In the genomic region with DNA sequence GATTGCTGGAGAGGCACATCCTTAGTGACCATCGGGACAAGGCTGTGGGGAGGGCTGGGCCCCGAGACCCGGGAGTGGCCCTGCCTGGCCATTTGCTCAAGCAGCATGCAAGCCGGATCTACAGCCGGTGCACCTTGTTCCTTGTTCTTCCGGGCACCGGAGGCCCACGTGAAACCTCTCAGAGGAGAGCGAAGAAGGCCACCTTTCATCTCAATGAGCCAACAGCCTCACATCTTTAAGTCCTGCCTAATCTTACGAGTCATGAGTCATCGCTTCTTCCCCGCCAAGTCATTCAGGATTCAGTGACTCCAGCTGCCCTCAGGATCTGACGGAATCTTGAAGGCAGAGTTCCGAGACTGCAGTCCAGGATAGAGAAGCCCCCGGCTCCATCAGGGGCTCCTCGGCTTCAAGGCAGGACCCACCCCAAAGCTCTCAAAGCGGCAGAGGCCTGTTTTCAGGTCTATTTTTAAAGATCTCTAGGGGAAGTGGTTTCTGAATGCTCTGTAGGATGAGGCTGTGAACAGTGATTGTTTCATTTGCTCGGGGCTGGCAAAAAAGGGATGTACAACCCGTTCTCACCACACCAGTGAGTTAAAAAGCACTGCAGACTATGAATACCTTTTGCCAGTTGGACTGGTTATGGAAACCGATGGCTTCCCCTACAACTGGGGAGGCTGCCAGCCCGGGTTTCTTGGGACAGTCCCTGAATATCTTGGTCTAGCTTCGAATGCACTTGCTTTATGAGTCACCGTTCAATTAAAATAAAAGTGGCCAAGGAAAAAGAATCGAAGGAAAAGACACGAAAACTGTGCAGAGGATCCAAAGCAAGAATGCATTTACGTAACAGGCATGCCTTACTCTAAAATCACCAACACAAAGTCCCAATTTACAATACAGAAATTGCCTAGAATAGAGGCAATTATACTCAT, we compare ENCODE assay signal across 8 cellular contexts. TPM values are rescaled to one million over a fixed set of nuclear protein-coding genes. Genes with fewer than 3 reads are reported as not detected.
DNase-seq lines count a peak whose midpoint lies in the region; TF ChIP-seq lines count a peak whose summit lies in the region.

No MANE protein-coding gene starts in this region.

- H3K79me2 ChIP-seq in fibroblast of lung (ENCODE audit: control insufficient read depth, insufficient read depth, low read length), result no peaks in the 10 kb centered on the region

- H2AFZ ChIP-seq in fibroblast of lung (ENCODE audit: low read length), result no peak overlapping the region

- H3K4me3 ChIP-seq in GM12875 (ENCODE audit: low read depth, low read length) (peak overlapping the region; percentile 44), HFF-Myc (replicated peaks; ENCODE audit: low read depth, low read length) (peak overlapping the region; percentile 20), NB4 (ENCODE audit: low read depth, low read length) (no peak overlapping the region), fibroblast of lung (replicated peaks in 1 of 4; ENCODE audit: control extremely low read depth in 1 of 4, insufficient read depth in 1 of 4, low read depth in 3 of 4, low read length in 4 of 4) (peak overlapping the region; percentile 2 to 53 (median 28))

- peaks cover 5% of the 10 kb centered on the region for H3K27me3 ChIP-seq in fibroblast of lung (ENCODE audit: control insufficient read depth, insufficient read depth, low read length)

- DNase-seq in HFF-Myc (ENCODE audit: extremely low read depth, low read depth), result no peak
- DNase-seq in NB4 (ENCODE audit: low read depth), result peak; percentile 63
- DNase-seq in activated T-cell treated with anti-CD3 and anti-CD28 coated beads for 24 hours (ENCODE audit: low read depth), result peak; percentile 44
- DNase-seq in fibroblast of lung (ENCODE audit: low read depth in 2 of 2), result peak; percentile 80 to 94
- no peak for DNase-seq in neural crest cell (ENCODE audit: low read depth, low spot score)
- peak; percentile 81 for DNase-seq in superior temporal gyrus (ENCODE audit: extremely low spot score)
- DNase-seq in OCI-M2 (lab: John Stamatoyannopoulos, UW; ENCODE audit: unreplicated experiment), result no peak

- H3K9me3 Mint-ChIP-seq in neural crest cell, result no peaks in the 10 kb centered on the region

- H3K36me3 ChIP-seq in fibroblast of lung (ENCODE audit: control insufficient read depth, insufficient read depth, low read length), result no peaks in the 10 kb centered on the region

- H3K4me2 ChIP-seq in fibroblast of lung (ENCODE audit: extremely low read depth, insufficient read depth, low read length), result peak overlapping the region; percentile 67

- peak overlapping the region; percentile 46 for H3K27ac ChIP-seq in fibroblast of lung (ENCODE audit: insufficient read depth, low read length)

- no peak overlapping the region for H3K9ac ChIP-seq in fibroblast of lung (ENCODE audit: insufficient read depth, low read length)

- no peak for TF ChIP-seq POLR2A in NB4 (IDR thresholded peaks at IDR 0.05; ENCODE audit: extremely low read depth, insufficient read length)

- no peaks in the 10 kb centered on the region for H3K9me3 ChIP-seq in fibroblast of lung (ENCODE audit: control insufficient read depth, insufficient read depth, low read depth, low read length)

- peak overlapping the region; percentile 32 for H3K4me3 Mint-ChIP-seq in neural crest cell

- TF ChIP-seq CTCF in GM12875 (IDR thresholded peaks at IDR 0.05; ENCODE audit: borderline replicate concordance, insufficient read depth, low read depth, low read length) (no peak), HFF-Myc (IDR thresholded peaks at IDR 0.05; ENCODE audit: low read depth, low read length, missing control alignments) (no peak), NB4 (IDR thresholded peaks at IDR 0.05; ENCODE audit: low read depth, low read length) (no peak), fibroblast of lung (conservative IDR thresholded peaks at IDR 0.05 in 1 of 2, IDR thresholded peaks at IDR 0.05 in 1 of 2; ENCODE audit: low read depth in 1 of 2, low read length in 2 of 2) (no peak), neural crest cell (conservative IDR thresholded peaks at IDR 0.05) (no peak)

- H3K4me1 ChIP-seq in fibroblast of lung (ENCODE audit: control insufficient read depth, extremely low read depth, insufficient read depth, low read length), result no peaks in the 10 kb centered on the region

- peaks cover 35% of the 10 kb centered on the region for H3K4me1 Mint-ChIP-seq in neural crest cell

- peak overlapping the region; percentile 96 for H3K27ac Mint-ChIP-seq in neural crest cell (ENCODE audit: unreplicated experiment)

- H3K27me3 Mint-ChIP-seq in neural crest cell (ENCODE audit: low read depth), result no peaks in the 10 kb centered on the region

- no peaks in the 10 kb centered on the region for H3K36me3 Mint-ChIP-seq in neural crest cell (ENCODE audit: low read depth)

- H4K20me1 ChIP-seq in fibroblast of lung (ENCODE audit: control insufficient read depth, extremely low read depth, insufficient read depth, low read length), result no peaks in the 10 kb centered on the region

RNA-seq across cellular contexts. Expression of gene ECHDC3, which starts 57.2 kb away (rescaled TPM):
- total RNA-seq in fibroblast of lung (16.2 and 17.7 TPM in 2 replicates), neural crest cell (5.2 and 5.3 TPM in 2 replicates)
- 6.1 and 13.8 TPM in 2 replicates for polyA plus RNA-seq in fibroblast of lung
- 6.0 and 12.9 TPM in 2 replicates for polyA plus RNA-seq in fibroblast of lung (2012)
- polyA minus RNA-seq in fibroblast of lung (ENCODE audit: low replicate concordance), result 2.8 and 26.5 TPM in 2 replicates

Comparison
In these comparisons a context has a peak if more than half of its experiments do, and no peak if none do; other contexts are left out.
1. DNase-seq: peak in NB4 (single experiment), activated T-cell treated with anti-CD3 and anti-CD28 coated beads for 24 hours (single experiment), fibroblast of lung (2 of 2) and superior temporal gyrus (single experiment); none in HFF-Myc (single experiment), neural crest cell (single experiment) and OCI-M2 (single experiment).